8 cellular contexts compared by ENCODE assay signal in the genomic region with DNA sequence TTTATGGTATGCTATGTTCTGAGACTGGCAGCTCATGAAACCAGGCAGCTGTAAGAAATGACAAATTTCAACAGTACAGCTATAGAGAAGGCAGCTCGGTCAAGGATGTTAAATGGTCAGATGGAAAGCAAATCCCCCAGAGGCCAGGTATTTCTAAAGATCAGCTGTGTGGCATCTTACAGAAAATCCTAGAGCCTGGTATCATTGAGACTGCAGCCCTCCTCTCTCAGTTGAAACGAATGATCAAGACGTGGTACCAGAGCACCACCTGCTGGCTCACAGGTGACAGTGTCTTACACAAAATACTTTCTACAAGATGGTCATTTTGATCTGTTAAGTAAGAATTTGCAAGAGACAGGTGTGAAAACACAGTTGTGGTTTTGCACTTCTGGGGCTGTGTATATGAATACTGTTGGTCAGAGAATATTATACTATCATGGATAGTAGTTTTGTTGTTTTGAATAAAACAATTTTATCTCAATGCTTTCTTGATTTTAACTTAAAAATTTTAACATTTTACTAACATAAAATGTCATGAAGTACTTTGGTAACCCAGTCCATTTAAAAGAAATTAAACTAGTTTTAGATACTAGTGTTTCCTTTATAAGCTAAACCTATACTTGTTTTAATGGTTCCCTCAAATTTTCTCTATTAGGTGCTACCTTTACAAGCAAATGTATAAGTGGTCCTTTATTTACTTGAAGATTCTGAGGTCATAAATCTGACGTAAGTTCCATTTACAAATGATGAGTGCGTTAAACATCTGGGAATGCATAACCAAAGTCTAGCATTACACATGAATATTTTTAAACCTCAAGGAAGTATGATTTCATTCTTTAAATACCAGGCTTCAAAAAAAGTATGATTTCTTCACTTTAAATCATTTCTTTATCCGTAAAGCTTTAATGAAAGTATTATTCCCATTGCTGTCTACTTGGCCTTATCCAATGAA.
DNase-seq lines count a peak whose midpoint lies in the region; ATAC-seq and TF ChIP-seq lines count a peak whose summit lies in the region.

No MANE protein-coding gene starts in this region.

- peaks cover 0 to 4% of the 10 kb centered on the region in 2 donors for H3K4me1 Mint-ChIP-seq in natural killer cell

- H3K27me3 Mint-ChIP-seq in natural killer cell (ENCODE audit: low read depth in 2 of 2) = no peaks in the 10 kb centered on the region

- H3K27me3 ChIP-seq in testis = no peaks in the 10 kb centered on the region

- no peak overlapping the region for H3K4me3 ChIP-seq in testis

- H3K36me3 ChIP-seq in testis (ENCODE audit: low read depth, missing control alignments) = no peaks in the 10 kb centered on the region

- no peaks in the 10 kb centered on the region for H3K4me1 ChIP-seq in testis

- no peak for TF ChIP-seq POLR2A in testis (IDR thresholded peaks at IDR 0.05)

- intact Hi-C loops in natural killer cell (cut with micrococcal nuclease) (loop anchor here (1.0 kb wide), 1 partner anchor 402 kb away; no protein-coding TSS in a partner anchor), testis (cut with DNase I; ENCODE audit: low total_unique reads) (loop anchor here (10.0 kb wide), 1 partner anchor 398 kb away; no protein-coding TSS in a partner anchor)

- DNase-seq in Caki2 (ENCODE audit: low read depth) = peak; percentile 26
- DNase-seq in NCI-H748 treated with DMSO at 0.1 percent for 48 hours (lab: John Stamatoyannopoulos, UW) = peak; percentile 67
- peak; percentile 12 for DNase-seq in activated CD8-positive, alpha-beta memory T cell treated with anti-CD3 and anti-CD28 coated beads, Interleukin-2, amount 50 U/mL, for 24 hours (ENCODE audit: extremely low read depth)
- peak; percentile 86 for DNase-seq in fibroblast of gingiva (ENCODE audit: low read depth)
- no peak for DNase-seq in natural killer cell
- DNase-seq in testis = peak; percentile 56

- TF ChIP-seq CTCF in natural killer cell (IDR thresholded peaks at IDR 0.05) = peak; percentile 44
- TF ChIP-seq CTCF in testis (IDR thresholded peaks at IDR 0.05) = peak; percentile 70 to 80 (median 73)

- H3K27ac ChIP-seq in testis = no peak overlapping the region

- in situ Hi-C loops in Caki2 (cut with HindIII; ENCODE audit: low pct_unique_long_range_greater_than_20kb, low sequenced_read_pairs) = no loop called here

- no peak overlapping the region for H3K27ac Mint-ChIP-seq in natural killer cell

- H3K9me3 ChIP-seq in testis = no peaks in the 10 kb centered on the region

- ATAC-seq in GM19351 (IDR thresholded peaks at IDR 0.05; ENCODE audit: unreplicated experiment) (peak; percentile 68), HG03439 (IDR thresholded peaks at IDR 0.05; ENCODE audit: unreplicated experiment) (peak; percentile 55), natural killer cell (peak; percentile 38 to 60 (median 46))

- no peaks in the 10 kb centered on the region for H3K36me3 Mint-ChIP-seq in natural killer cell

- WGBS in testis, 2 donors = 55 to 65% methylated on average over 6 of the region's 6 CpGs

- no peak overlapping the region for H3K4me3 Mint-ChIP-seq in natural killer cell

- H3K9me3 Mint-ChIP-seq in natural killer cell = no peaks in the 10 kb centered on the region
